In genomic region chr7:87152112-87152896, GRCh38 we compare ENCODE assay signal across 1 cellular context.
TF ChIP-seq lines count a peak whose summit lies in the region.

DMTF1 (plus strand) TSS chr7:87152453; CDS start chr7:87164942, 12,489 bp downstream.

TF ChIP-seq in K562, 482 proteins besides CTCF, POLR2A, EP300 and RAD21 (continued from another document and continues in another):
- TF ChIP-seq ZBTB33 (CRISPR knock-in tag; IDR thresholded peaks at IDR 0.05): peak; percentile 41; the same call in 1 of the 2 replicates
- peak; percentile 94 for TF ChIP-seq E2F4 (CRISPR knock-in tag; IDR thresholded peaks at IDR 0.05; ENCODE audit: low read depth)
- TF ChIP-seq SLC30A9 (CRISPR knock-in tag; IDR thresholded peaks at IDR 0.05): no peak
- TF ChIP-seq HDAC1 (IDR thresholded peaks at IDR 0.05): peak; percentile 63 to 82; a peak in 3 of 4 replicates
- TF ChIP-seq TEAD1 (CRISPR knock-in tag; IDR thresholded peaks at IDR 0.05): peak in 1 of 2 experiments; percentile 98; a peak in 2 of 4 replicates
- 0 out of 2 replicates have a peak, but pooled peaks have one; percentile 8 for TF ChIP-seq SMARCC2 (IDR thresholded peaks at IDR 0.05; ENCODE audit: low read depth)
- no peak for TF ChIP-seq CREBBP (IDR thresholded peaks at IDR 0.05; ENCODE audit: low read depth, low read length)
- TF ChIP-seq ZNF239 (CRISPR knock-in tag; IDR thresholded peaks at IDR 0.05): no peak
- peak; percentile 75 for TF ChIP-seq RBM39 (optimal IDR thresholded peaks at IDR 0.05; ENCODE audit: low read depth, low read length)
- peak; percentile 98 for TF ChIP-seq NFRKB (IDR thresholded peaks at IDR 0.05; ENCODE audit: low read depth)
- no peak; the same call in 1 of the 2 replicates for TF ChIP-seq TCF3 (CRISPR knock-in tag; IDR thresholded peaks at IDR 0.05)
- TF ChIP-seq NONO (IDR thresholded peaks at IDR 0.05; ENCODE audit: low read depth in 2 of 2, low read length in 1 of 2): peak; percentile 86 to 89
- no peak for TF ChIP-seq SMARCA5 (IDR thresholded peaks at IDR 0.05)
- TF ChIP-seq RFX1 (IDR thresholded peaks at IDR 0.05): no peak
- TF ChIP-seq PCBP1 (IDR thresholded peaks at IDR 0.05; ENCODE audit: low read depth, low read length, poor library complexity, severe bottlenecking): peak; percentile 82
- no peak for TF ChIP-seq MCM3 (IDR thresholded peaks at IDR 0.05)
- TF ChIP-seq RFX5 (IDR thresholded peaks at IDR 0.05; ENCODE audit: low read depth, low read length): peak; percentile 62; the same call in 1 of the 2 replicates
- TF ChIP-seq C11orf30 (IDR thresholded peaks at IDR 0.05; ENCODE audit: low read depth): peak; percentile 77
- peak; percentile 99 for TF ChIP-seq VEZF1 (CRISPR knock-in tag; IDR thresholded peaks at IDR 0.05)
- TF ChIP-seq MLLT1 (IDR thresholded peaks at IDR 0.05): peak; percentile 79 to 90
- no peak for TF ChIP-seq RHOXF2B (CRISPR knock-in tag; conservative IDR thresholded peaks at IDR 0.05)
- TF ChIP-seq FOXO4 (CRISPR knock-in tag; IDR thresholded peaks at IDR 0.05): peak; percentile 70; the same call in 1 of the 2 replicates
- no peak for TF ChIP-seq ZNF668 (CRISPR knock-in tag; IDR thresholded peaks at IDR 0.05)
- TF ChIP-seq RERE (CRISPR knock-in tag; IDR thresholded peaks at IDR 0.05; ENCODE audit: borderline replicate concordance): no peak
- TF ChIP-seq RNF219 (CRISPR knock-in tag; IDR thresholded peaks at IDR 0.05): no peak
- 0 out of 2 replicates have a peak, but pooled peaks have one; percentile 13 for TF ChIP-seq ZBED1 (IDR thresholded peaks at IDR 0.05)
- TF ChIP-seq REST (CRISPR knock-in tag; IDR thresholded peaks at IDR 0.05; ENCODE audit: low read depth): peak; percentile 47; the same call in 1 of the 2 replicates
- peak; percentile 73; the same call in 1 of the 2 replicates for TF ChIP-seq DIDO1 (tag; IDR thresholded peaks at IDR 0.05; ENCODE audit: low read depth)
- TF ChIP-seq NUFIP1 (IDR thresholded peaks at IDR 0.05; ENCODE audit: partially characterized antibody): no peak
- peak; percentile 95; the same call in 1 of the 2 replicates for TF ChIP-seq GATAD2A (IDR thresholded peaks at IDR 0.05)
- peak; percentile 92 for TF ChIP-seq OTX1 (CRISPR knock-in tag; IDR thresholded peaks at IDR 0.05)
- peak; percentile 12 for TF ChIP-seq ZNF766 (CRISPR knock-in tag; conservative IDR thresholded peaks at IDR 0.05)
- TF ChIP-seq HNRNPH1 (optimal IDR thresholded peaks at IDR 0.05; ENCODE audit: low read depth, low read length): no peak
- peak; percentile 92 for TF ChIP-seq SUPT5H (IDR thresholded peaks at IDR 0.05)
- TF ChIP-seq NRF1 (conservative IDR thresholded peaks at IDR 0.05 in 1 of 2, IDR thresholded peaks at IDR 0.05 in 1 of 2): peak; percentile 84 to 87
- TF ChIP-seq ZNF263 (CRISPR knock-in tag; IDR thresholded peaks at IDR 0.05; ENCODE audit: borderline replicate concordance): no peak
- no peak for TF ChIP-seq SRSF3 (IDR thresholded peaks at IDR 0.05; ENCODE audit: insufficient read depth, low read length)
- peak; percentile 98 for TF ChIP-seq ELF1 (tag; IDR thresholded peaks at IDR 0.05)
- no peak for TF ChIP-seq HOMEZ (CRISPR knock-in tag; IDR thresholded peaks at IDR 0.05)
- TF ChIP-seq SMAD3 (CRISPR knock-in tag; conservative IDR thresholded peaks at IDR 0.05): no peak
- TF ChIP-seq ZBTB8A (IDR thresholded peaks at IDR 0.05; ENCODE audit: partially characterized antibody): no peak
